ENCODE assay signal across 21 cellular contexts in genomic region chr7:95871896-95872295, GRCh38.
"Had no signal": no experiment of that assay in that cellular context is flagged by ENCODE, and none has a peak within 500 bp of the region (broad histone marks: within the 10 kb centered on the region; RNA-seq: fewer than 3 reads in every experiment).

No MANE protein-coding gene starts in this region.

- H3K4me2 ChIP-seq: smooth muscle cell had no signal

- H3K27ac ChIP-seq: left ventricle myocardium inferior, neutrophil, ovary, right atrium auricular region, right lobe of liver, transverse colon, upper lobe of left lung had no signal

- H3K4me1 ChIP-seq: right lobe of liver had no signal

- ATAC-seq: naive thymus-derived CD8-positive, alpha-beta T cell; stimulated activated memory B cell treated with anti-CD40 and anti-IgM and Interleukin-4, amounts not matched to agents 10 μg/mL and 1 μg/mL and 100 μg/mL, for 72 hours; stimulated activated naive CD8-positive, alpha-beta T cell treated with anti-CD3 and anti-CD28 coated beads, Interleukin-15, amount 100 ng/mL, for 72 hours had no signal

- DNase-seq: immature natural killer cell; kidney; left ventricle myocardium inferior; naive thymus-derived CD8-positive, alpha-beta T cell; occipital lobe; ovary; right lobe of liver; stimulated activated CD4-positive, alpha-beta T cell treated with anti-CD3 and anti-CD28 coated beads, Interleukin-1b, Interleukin-23, amount 100 ng/mL, for 48 hours; stimulated activated CD4-positive, alpha-beta T cell treated with anti-CD3 and anti-CD28 coated beads, Interleukin-2, amount 100 ng/mL, for 48 hours; stimulated activated CD4-positive, alpha-beta T cell treated with anti-CD3 and anti-CD28 coated beads, Interleukin-4, amount 100 ng/mL, for 4 hours; stimulated activated CD8-positive, alpha-beta memory T cell treated with anti-CD3 and anti-CD28 coated beads, Interleukin-4, amount 100 ng/mL, for 48 hours; stimulated activated naive CD4-positive, alpha-beta T cell treated with Interleukin-2 at 50 U/mL for 16 hours; stimulated activated naive CD8-positive, alpha-beta T cell treated with anti-CD3 and anti-CD28 coated beads, Interleukin-15, amount 100 ng/mL, for 72 hours; thyroid gland; transverse colon had no signal

- H3K4me3 ChIP-seq: left ventricle myocardium inferior, lung, ovary, right atrium auricular region, right lobe of liver, smooth muscle cell, thyroid gland, transverse colon, upper lobe of left lung had no signal

- H3K36me3 ChIP-seq: neutrophil, ovary, right lobe of liver, thyroid gland, transverse colon, upper lobe of left lung had no signal

- H3K9me3 ChIP-seq: left ventricle myocardium inferior, neutrophil, ovary, right atrium auricular region, right lobe of liver, thyroid gland, transverse colon, upper lobe of left lung had no signal

- H3K27me3 ChIP-seq: neutrophil, ovary, right atrium auricular region, right lobe of liver, thyroid gland, transverse colon, upper lobe of left lung had no signal
